ENCODE assay signal across 1 cellular context in genomic region chr16:23590181-23590580, GRCh38.
TF ChIP-seq lines count a peak whose summit lies in the region.

No MANE protein-coding gene starts in this region.

TF ChIP-seq in HepG2, 621 proteins besides CTCF, POLR2A, EP300 and RAD21 (continues in another document):
- TF ChIP-seq EEA1 (CRISPR knock-in tag; IDR thresholded peaks at IDR 0.05; ENCODE audit: borderline replicate concordance) (no peak), NPAS2 (CRISPR knock-in tag; IDR thresholded peaks at IDR 0.05; ENCODE audit: borderline replicate concordance) (no peak), ZBTB20 (CRISPR knock-in tag; IDR thresholded peaks at IDR 0.05; ENCODE audit: borderline replicate concordance, low read depth) (no peak), HINFP (CRISPR knock-in tag; IDR thresholded peaks at IDR 0.05; ENCODE audit: low read depth) (no peak), EHMT2 (IDR thresholded peaks at IDR 0.05; ENCODE audit: borderline replicate concordance, low read depth, low read length) (no peak), LRRFIP1 (CRISPR knock-in tag; conservative IDR thresholded peaks at IDR 0.05) (no peak), MED1 (CRISPR knock-in tag; IDR thresholded peaks at IDR 0.05) (peak; percentile 27; the same call in 1 of the 2 replicates), MBD4 (IDR thresholded peaks at IDR 0.05; ENCODE audit: borderline replicate concordance, low read length) (no peak), SIX1 (CRISPR knock-in tag; IDR thresholded peaks at IDR 0.05; ENCODE audit: borderline replicate concordance) (no peak), MXD4 (CRISPR knock-in tag; IDR thresholded peaks at IDR 0.05) (no peak), ZSCAN21 (CRISPR knock-in tag; IDR thresholded peaks at IDR 0.05; ENCODE audit: borderline replicate concordance) (no peak), ZMYM3 (CRISPR knock-in tag; IDR thresholded peaks at IDR 0.05) (peak; percentile 41; the same call in 1 of the 2 replicates), EZH2 (conservative IDR thresholded peaks at IDR 0.05; ENCODE audit: low read depth, low read length) (no peak), CC2D1A (CRISPR knock-in tag; IDR thresholded peaks at IDR 0.05) (no peak), ZNF549 (CRISPR knock-in tag; IDR thresholded peaks at IDR 0.05) (no peak), ISX (CRISPR knock-in tag; conservative IDR thresholded peaks at IDR 0.05) (no peak), MLXIP (CRISPR knock-in tag; IDR thresholded peaks at IDR 0.05; ENCODE audit: borderline replicate concordance) (no peak), ZSCAN30 (CRISPR knock-in tag; IDR thresholded peaks at IDR 0.05) (no peak), HDAC6 (IDR thresholded peaks at IDR 0.05; ENCODE audit: low read depth, low read length) (no peak), HOXA3 (CRISPR knock-in tag; IDR thresholded peaks at IDR 0.05) (no peak), ADNP (CRISPR knock-in tag; IDR thresholded peaks at IDR 0.05) (0 out of 2 replicates have a peak, but pooled peaks have one; percentile 43), PHF21A (CRISPR knock-in tag; IDR thresholded peaks at IDR 0.05) (0 out of 2 replicates have a peak, but pooled peaks have one; percentile 20), AGO2 (optimal IDR thresholded peaks at IDR 0.05; ENCODE audit: low read depth, low read length) (no peak), ZNF101 (CRISPR knock-in tag; IDR thresholded peaks at IDR 0.05; ENCODE audit: borderline replicate concordance, low read depth) (no peak), KIAA2018 (CRISPR knock-in tag; IDR thresholded peaks at IDR 0.05; ENCODE audit: borderline replicate concordance) (no peak), MAFF (IDR thresholded peaks at IDR 0.05; ENCODE audit: low read depth, low read length) (no peak), NFE2L1 (CRISPR knock-in tag; IDR thresholded peaks at IDR 0.05; ENCODE audit: borderline replicate concordance) (no peak), MTF1 (CRISPR knock-in tag; IDR thresholded peaks at IDR 0.05) (no peak), HCFC1 (IDR thresholded peaks at IDR 0.05; ENCODE audit: low read depth, low read length) (no peak), FOXM1 (CRISPR knock-in tag; IDR thresholded peaks at IDR 0.05) (no peak), ZSCAN22 (CRISPR knock-in tag; IDR thresholded peaks at IDR 0.05) (no peak), KLF13 (CRISPR knock-in tag; IDR thresholded peaks at IDR 0.05) (no peak), MLLT10 (CRISPR knock-in tag; IDR thresholded peaks at IDR 0.05) (0 out of 2 replicates have a peak, but pooled peaks have one; percentile 37), TSC22D2 (CRISPR knock-in tag; IDR thresholded peaks at IDR 0.05; ENCODE audit: borderline replicate concordance) (no peak), HHEX (CRISPR knock-in tag; IDR thresholded peaks at IDR 0.05) (no peak), ZNF629 (CRISPR knock-in tag; conservative IDR thresholded peaks at IDR 0.05) (peak; percentile 95), ZGPAT (CRISPR knock-in tag; IDR thresholded peaks at IDR 0.05) (no peak)
- TF ChIP-seq, protein P1, sequence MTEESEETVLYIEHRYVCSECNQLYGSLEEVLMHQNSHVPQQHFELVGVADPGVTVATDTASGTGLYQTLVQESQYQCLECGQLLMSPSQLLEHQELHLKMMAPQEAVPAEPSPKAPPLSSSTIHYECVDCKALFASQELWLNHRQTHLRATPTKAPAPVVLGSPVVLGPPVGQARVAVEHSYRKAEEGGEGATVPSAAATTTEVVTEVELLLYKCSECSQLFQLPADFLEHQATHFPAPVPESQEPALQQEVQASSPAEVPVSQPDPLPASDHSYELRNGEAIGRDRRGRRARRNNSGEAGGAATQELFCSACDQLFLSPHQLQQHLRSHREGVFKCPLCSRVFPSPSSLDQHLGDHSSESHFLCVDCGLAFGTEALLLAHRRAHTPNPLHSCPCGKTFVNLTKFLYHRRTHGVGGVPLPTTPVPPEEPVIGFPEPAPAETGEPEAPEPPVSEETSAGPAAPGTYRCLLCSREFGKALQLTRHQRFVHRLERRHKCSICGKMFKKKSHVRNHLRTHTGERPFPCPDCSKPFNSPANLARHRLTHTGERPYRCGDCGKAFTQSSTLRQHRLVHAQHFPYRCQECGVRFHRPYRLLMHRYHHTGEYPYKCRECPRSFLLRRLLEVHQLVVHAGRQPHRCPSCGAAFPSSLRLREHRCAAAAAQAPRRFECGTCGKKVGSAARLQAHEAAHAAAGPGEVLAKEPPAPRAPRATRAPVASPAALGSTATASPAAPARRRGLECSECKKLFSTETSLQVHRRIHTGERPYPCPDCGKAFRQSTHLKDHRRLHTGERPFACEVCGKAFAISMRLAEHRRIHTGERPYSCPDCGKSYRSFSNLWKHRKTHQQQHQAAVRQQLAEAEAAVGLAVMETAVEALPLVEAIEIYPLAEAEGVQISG (CRISPR knock-in tag; IDR thresholded peaks at IDR 0.05) = no peak
- TF ChIP-seq, protein P2, sequence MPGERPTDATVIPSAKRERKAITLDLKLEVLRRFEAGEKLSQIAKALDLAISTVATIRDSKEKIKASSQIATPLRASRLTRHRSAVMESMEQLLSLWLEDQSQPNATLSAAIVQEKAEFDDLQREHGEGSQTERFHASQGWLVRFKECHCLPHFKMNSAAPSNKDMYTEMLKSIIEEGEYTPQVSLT (CRISPR knock-in tag; IDR thresholded peaks at IDR 0.05; ENCODE audit: borderline replicate concordance, low read depth) = no peak
- TF ChIP-seq, protein P3, sequence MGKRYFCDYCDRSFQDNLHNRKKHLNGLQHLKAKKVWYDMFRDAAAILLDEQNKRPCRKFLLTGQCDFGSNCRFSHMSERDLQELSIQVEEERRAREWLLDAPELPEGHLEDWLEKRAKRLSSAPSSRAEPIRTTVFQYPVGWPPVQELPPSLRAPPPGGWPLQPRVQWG (CRISPR knock-in tag; IDR thresholded peaks at IDR 0.05; ENCODE audit: borderline replicate concordance, low read depth) = no peak
- TF ChIP-seq, protein P4, sequence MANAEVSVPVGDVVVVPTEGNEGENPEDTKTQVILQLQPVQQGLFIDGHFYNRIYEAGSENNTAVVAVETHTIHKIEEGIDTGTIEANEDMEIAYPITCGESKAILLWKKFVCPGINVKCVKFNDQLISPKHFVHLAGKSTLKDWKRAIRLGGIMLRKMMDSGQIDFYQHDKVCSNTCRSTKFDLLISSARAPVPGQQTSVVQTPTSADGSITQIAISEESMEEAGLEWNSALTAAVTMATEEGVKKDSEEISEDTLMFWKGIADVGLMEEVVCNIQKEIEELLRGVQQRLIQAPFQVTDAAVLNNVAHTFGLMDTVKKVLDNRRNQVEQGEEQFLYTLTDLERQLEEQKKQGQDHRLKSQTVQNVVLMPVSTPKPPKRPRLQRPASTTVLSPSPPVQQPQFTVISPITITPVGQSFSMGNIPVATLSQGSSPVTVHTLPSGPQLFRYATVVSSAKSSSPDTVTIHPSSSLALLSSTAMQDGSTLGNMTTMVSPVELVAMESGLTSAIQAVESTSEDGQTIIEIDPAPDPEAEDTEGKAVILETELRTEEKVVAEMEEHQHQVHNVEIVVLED (CRISPR knock-in tag; IDR thresholded peaks at IDR 0.05; ENCODE audit: borderline replicate concordance) = no peak
